1 cellular context compared by ENCODE assay signal in the genomic region with DNA sequence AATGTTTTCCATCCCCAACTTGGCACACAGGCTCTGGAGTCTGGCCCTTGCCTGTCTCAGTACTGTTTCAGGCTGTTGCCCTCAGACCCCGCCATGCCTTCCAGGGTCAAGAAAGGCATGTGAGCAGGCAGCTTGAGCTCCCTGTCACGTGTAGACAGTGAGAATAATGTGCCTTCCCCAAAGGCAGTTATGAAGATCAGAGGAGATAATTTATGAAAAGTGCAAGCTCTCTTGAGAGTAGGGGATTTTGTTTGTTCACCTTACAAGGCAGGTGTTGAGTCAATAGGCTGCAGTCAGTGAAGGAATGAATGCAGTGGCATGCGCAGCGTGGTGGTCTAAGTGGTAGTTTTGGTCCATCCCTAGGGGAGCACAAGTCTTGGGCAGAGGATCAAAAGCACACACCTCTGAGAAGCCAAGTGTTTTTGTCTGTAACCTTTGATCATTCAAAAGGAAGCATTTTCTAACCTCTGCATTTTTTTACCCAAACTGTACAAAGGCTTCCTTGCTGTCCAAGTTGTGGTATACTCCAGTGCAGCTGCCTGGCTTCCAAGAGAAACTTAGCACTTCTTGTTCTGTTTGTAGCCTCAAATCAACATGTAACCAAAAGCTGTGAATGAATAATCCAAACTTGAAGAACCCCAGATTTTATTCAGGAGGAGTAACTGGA.
TF ChIP-seq lines count a peak whose summit lies in the region.

No MANE protein-coding gene starts in this region.

TF ChIP-seq in IMR-90, 13 proteins besides CTCF, POLR2A, EP300 and RAD21 (continued from another document):
- no peak for TF ChIP-seq BHLHE40 (IDR thresholded peaks at IDR 0.05; ENCODE audit: low read depth, low read length)
- TF ChIP-seq CHD1 (IDR thresholded peaks at IDR 0.05; ENCODE audit: low read depth, low read length), result no peak
- TF ChIP-seq RCOR1 (IDR thresholded peaks at IDR 0.05; ENCODE audit: insufficient replicate concordance, low read length), result no peak
- TF ChIP-seq FOS (IDR thresholded peaks at IDR 0.05; ENCODE audit: low read depth, low read length), result no peak
- TF ChIP-seq NFE2L2 (IDR thresholded peaks at IDR 0.05; ENCODE audit: low read depth, low read length), result no peak
- TF ChIP-seq MXI1 (IDR thresholded peaks at IDR 0.05; ENCODE audit: borderline replicate concordance, low read depth, low read length), result no peak
- TF ChIP-seq MAZ (IDR thresholded peaks at IDR 0.05; ENCODE audit: borderline replicate concordance, low read depth, low read length), result no peak
- TF ChIP-seq, protein P1, sequence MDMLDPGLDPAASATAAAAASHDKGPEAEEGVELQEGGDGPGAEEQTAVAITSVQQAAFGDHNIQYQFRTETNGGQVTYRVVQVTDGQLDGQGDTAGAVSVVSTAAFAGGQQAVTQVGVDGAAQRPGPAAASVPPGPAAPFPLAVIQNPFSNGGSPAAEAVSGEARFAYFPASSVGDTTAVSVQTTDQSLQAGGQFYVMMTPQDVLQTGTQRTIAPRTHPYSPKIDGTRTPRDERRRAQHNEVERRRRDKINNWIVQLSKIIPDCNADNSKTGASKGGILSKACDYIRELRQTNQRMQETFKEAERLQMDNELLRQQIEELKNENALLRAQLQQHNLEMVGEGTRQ (IDR thresholded peaks at IDR 0.05; ENCODE audit: low read depth, low read length), result no peak
- no peak for TF ChIP-seq SMC3 (IDR thresholded peaks at IDR 0.05; ENCODE audit: low read depth, low read length)
- TF ChIP-seq MAFK (IDR thresholded peaks at IDR 0.05; ENCODE audit: low read depth, low read length), result no peak
